ENCODE assay signal across 10 cellular contexts in the genomic region with DNA sequence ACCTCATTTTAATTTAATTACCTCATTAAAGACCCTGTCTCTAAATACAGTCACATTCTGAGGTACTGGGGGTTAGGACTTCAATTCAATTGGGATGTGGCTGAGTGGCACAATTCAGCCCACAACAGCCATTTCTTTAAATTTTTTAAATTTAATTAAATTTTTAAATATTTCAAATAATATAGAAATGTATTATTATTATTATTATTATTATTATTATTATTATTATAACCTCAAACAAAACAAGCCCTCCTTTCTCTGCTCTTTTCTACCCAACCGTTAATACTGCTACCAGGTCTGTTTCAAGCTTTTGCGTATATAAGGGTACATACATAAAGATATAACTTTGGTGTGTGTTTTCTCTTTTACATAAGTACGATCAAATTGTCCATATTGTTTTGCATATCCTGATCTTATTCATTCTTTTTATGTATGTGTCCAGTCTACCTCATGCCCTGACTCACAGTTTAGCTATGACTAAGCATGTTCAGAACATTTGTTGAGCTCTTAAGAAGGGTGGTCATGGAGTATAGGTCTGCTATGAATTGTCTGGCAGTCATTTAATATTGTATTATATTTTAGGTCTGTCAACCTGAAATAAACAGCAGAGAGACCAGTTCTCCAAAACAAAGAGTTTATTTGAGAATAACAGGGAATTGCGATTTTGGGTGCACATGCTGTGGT. TPM values are rescaled to one million over a fixed set of nuclear protein-coding genes. Genes with fewer than 3 reads are reported as not detected.
DNase-seq lines count a peak whose midpoint lies in the region; ATAC-seq and TF ChIP-seq lines count a peak whose summit lies in the region.
"Had no signal": no experiment of that assay in that cellular context is flagged by ENCODE, and none has a peak within 500 bp of the region (broad histone marks: within the 10 kb centered on the region; RNA-seq: fewer than 3 reads in every experiment).

No MANE protein-coding gene starts in this region.

- H3K4me3 ChIP-seq in GM12865 (ENCODE audit: low read depth, low read length) = no peak overlapping the region

- in situ Hi-C loops in G401 (cut with HindIII; ENCODE audit: low sequenced_read_pairs) = no loop called here

- H3K27ac Mint-ChIP-seq in activated T-helper 17 cell treated with anti-CD3 and anti-CD28 coated beads, Interleukin-2, amount 50 U/mL, for 72 hours = no peak overlapping the region
- no peak overlapping the region for H3K27ac Mint-ChIP-seq in progenitor cell of endocrine pancreas

- DNase-seq in GM12865 (ENCODE audit: low read depth) (peak; percentile 80), G401 (ENCODE audit: low spot score) (no peak), COLO668 (lab: John Stamatoyannopoulos, UW; ENCODE audit: unreplicated experiment) (no peak), progenitor cell of endocrine pancreas (ENCODE audit: low spot score, unreplicated experiment) (no peak)
- DNase-seq: activated naive CD4-positive, alpha-beta T cell treated with Interleukin-2 at 50 U/mL for 16 hours; NCI-H524 treated with DMSO at 0.1 percent for 48 hours had no signal

- H3K4me3 Mint-ChIP-seq in activated T-helper 17 cell treated with anti-CD3 and anti-CD28 coated beads, Interleukin-2, amount 50 U/mL, for 72 hours = no peak overlapping the region
- H3K4me3 Mint-ChIP-seq in progenitor cell of endocrine pancreas (ENCODE audit: low read depth) = no peak overlapping the region

- peaks cover 8% of the 10 kb centered on the region for H3K4me1 Mint-ChIP-seq in activated T-helper 17 cell treated with anti-CD3 and anti-CD28 coated beads, Interleukin-2, amount 50 U/mL, for 72 hours
- H3K4me1 Mint-ChIP-seq in progenitor cell of endocrine pancreas (ENCODE audit: low read depth) = peaks cover 3% of the 10 kb centered on the region

- no peaks in the 10 kb centered on the region for H3K27me3 Mint-ChIP-seq in activated T-helper 17 cell treated with anti-CD3 and anti-CD28 coated beads, Interleukin-2, amount 50 U/mL, for 72 hours
- no peaks in the 10 kb centered on the region for H3K27me3 Mint-ChIP-seq in progenitor cell of endocrine pancreas

- ATAC-seq in GM19455 (IDR thresholded peaks at IDR 0.05; ENCODE audit: unreplicated experiment) (peak; percentile 84), HG03060 (IDR thresholded peaks at IDR 0.05; ENCODE audit: low read depth, unreplicated experiment) (peak; percentile 86), HG03457 (IDR thresholded peaks at IDR 0.05; ENCODE audit: unreplicated experiment) (no peak)
- peak; percentile 86 for ATAC-seq in activated T-helper 17 cell treated with anti-CD3 and anti-CD28 coated beads, Interleukin-2, amount 50 U/mL, for 72 hours (replicated peaks)

- TF ChIP-seq CTCF in GM12865 (IDR thresholded peaks at IDR 0.05; ENCODE audit: insufficient read depth, low read depth, low read length, missing control alignments) (no peak), progenitor cell of endocrine pancreas (IDR thresholded peaks at IDR 0.05; ENCODE audit: unreplicated experiment) (no peak)

- no peaks in the 10 kb centered on the region for H3K9me3 Mint-ChIP-seq in activated T-helper 17 cell treated with anti-CD3 and anti-CD28 coated beads, Interleukin-2, amount 50 U/mL, for 72 hours
- H3K9me3 Mint-ChIP-seq in progenitor cell of endocrine pancreas (ENCODE audit: low read depth) = no peaks in the 10 kb centered on the region

- peaks cover 7% of the 10 kb centered on the region for H3K36me3 Mint-ChIP-seq in activated T-helper 17 cell treated with anti-CD3 and anti-CD28 coated beads, Interleukin-2, amount 50 U/mL, for 72 hours (ENCODE audit: low read depth)
- no peaks in the 10 kb centered on the region for H3K36me3 Mint-ChIP-seq in progenitor cell of endocrine pancreas (ENCODE audit: insufficient read depth)

RNA-seq across cellular contexts. Expression of a gene that starts 16.1 kb away (rescaled TPM):
- total RNA-seq in activated T-helper 17 cell treated with anti-CD3 and anti-CD28 coated beads, Interleukin-2, amount 50 U/mL, for 72 hours = 10 to 100 TPM; 45.4 to 66.4 TPM
- 23.8 and 32.8 TPM in 2 replicates for total RNA-seq in G401 (2014; rRNA removed; shearing (Covaris generic))
- total RNA-seq in progenitor cell of endocrine pancreas = 53.7 and 55.4 TPM in 2 replicates

RNA-seq across cellular contexts. Expression of a gene that starts 50.2 kb away (rescaled TPM):
- total RNA-seq in activated T-helper 17 cell treated with anti-CD3 and anti-CD28 coated beads, Interleukin-2, amount 50 U/mL, for 72 hours = 1 to 10 TPM; 5.1 to 5.6 TPM
- total RNA-seq in G401 (2014; rRNA removed; shearing (Covaris generic)) = 333 and 366 TPM in 2 replicates
- total RNA-seq in progenitor cell of endocrine pancreas = 35.0 and 41.4 TPM in 2 replicates
